ENCODE assay signal across 1 cellular context in the genomic region with DNA sequence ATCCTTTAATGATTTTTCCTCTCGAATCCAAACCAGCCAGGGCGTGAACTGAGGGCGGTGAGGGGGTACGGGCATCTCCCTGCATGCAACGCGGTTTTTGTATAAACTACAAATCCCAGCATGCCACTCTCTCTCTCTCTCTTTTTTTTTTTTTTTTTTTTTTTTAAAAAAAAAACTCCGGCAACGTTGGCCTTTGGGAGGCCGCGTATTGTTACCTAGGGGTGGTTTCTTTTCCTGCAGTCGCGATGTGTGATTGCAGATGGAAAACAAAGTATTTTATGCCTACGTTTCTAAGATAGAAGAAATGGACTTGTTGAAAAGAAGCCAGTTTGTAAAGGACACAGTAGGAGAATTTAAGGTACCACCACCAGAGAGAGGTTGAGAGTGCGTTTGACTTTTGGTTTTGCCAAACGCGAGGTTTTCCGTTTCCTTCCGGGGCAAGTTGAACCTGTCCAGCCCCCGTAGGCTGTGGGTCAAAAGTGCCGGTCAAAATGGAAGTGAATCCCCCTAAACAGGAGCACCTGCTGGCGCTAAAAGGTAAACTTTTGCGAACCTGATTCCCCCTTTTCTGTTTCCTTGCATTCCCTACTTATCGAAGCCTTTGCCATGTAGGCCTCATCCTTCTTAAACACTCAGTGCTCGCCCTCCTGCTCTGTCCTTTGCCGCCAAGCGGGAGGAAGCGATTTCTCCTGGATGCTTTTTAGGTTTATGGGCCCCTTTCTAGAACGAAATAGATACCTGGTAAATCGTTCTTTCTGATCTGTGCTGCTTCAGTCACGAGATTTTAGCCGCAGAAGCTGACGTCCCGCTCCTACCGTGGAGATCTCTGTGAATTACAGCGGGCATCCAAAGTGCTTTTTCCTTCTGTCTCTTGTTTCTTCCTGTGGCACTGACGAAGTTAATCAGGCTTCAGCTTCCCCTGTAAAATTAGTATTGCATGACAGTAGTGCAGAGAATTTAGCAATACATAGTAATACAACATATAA.
A peak's percentile ranks its signal among the peaks of the same experiment; 100 is the strongest.
TF ChIP-seq lines count a peak whose summit lies in the region.

A gene with protein sequence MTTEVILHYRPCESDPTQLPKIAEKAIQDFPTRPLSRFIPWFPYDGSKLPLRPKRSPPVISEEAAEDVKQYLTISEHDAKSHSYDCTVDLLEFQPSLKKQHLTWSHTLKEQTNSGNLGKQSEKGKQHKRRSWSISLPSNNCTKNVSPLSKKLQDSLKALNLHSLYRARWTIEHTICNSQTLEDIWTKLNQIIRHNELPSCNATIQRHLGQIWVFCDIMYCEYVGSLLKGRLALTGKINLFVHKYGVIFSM (plus strand): TSS at position 458 of the 986 bp plus-strand sequence. CDS start 4,561 bp downstream, outside the sequence.
A gene with protein sequence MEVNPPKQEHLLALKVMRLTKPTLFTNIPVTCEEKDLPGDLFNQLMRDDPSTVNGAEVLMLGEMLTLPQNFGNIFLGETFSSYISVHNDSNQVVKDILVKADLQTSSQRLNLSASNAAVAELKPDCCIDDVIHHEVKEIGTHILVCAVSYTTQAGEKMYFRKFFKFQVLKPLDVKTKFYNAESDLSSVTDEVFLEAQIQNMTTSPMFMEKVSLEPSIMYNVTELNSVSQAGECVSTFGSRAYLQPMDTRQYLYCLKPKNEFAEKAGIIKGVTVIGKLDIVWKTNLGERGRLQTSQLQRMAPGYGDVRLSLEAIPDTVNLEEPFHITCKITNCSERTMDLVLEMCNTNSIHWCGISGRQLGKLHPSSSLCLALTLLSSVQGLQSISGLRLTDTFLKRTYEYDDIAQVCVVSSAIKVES (plus strand): TSS at position 458 of the 986 bp plus-strand sequence. CDS start 34 bp downstream, at position 492.

TF ChIP-seq in K562, 482 proteins besides CTCF, POLR2A, EP300 and RAD21 (continued from another document and continues in another):
- TF ChIP-seq, protein P1, sequence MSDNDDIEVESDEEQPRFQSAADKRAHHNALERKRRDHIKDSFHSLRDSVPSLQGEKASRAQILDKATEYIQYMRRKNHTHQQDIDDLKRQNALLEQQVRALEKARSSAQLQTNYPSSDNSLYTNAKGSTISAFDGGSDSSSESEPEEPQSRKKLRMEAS (CRISPR knock-in tag; IDR thresholded peaks at IDR 0.05), result no peak
- TF ChIP-seq ZNF780A (CRISPR knock-in tag; IDR thresholded peaks at IDR 0.05) (no peak), PCBP2 (IDR thresholded peaks at IDR 0.05; ENCODE audit: low read depth, low read length, poor library complexity, severe bottlenecking) (no peak), MCM3 (IDR thresholded peaks at IDR 0.05) (no peak), RFX7 (CRISPR knock-in tag; IDR thresholded peaks at IDR 0.05) (no peak), SRSF3 (IDR thresholded peaks at IDR 0.05; ENCODE audit: insufficient read depth, low read length) (no peak), RAD51 (IDR thresholded peaks at IDR 0.05; ENCODE audit: borderline replicate concordance, low read depth) (no peak), RB1 (IDR thresholded peaks at IDR 0.05; ENCODE audit: low read depth) (peak; percentile 32; the same call in 1 of the 2 replicates), ZNF699 (CRISPR knock-in tag; IDR thresholded peaks at IDR 0.05; ENCODE audit: insufficient replicate concordance) (no peak), FUS (optimal IDR thresholded peaks at IDR 0.05; ENCODE audit: low read depth, low read length) (no peak), ESRRB (CRISPR knock-in tag; IDR thresholded peaks at IDR 0.05; ENCODE audit: borderline replicate concordance) (no peak), SREBF1 (IDR thresholded peaks at IDR 0.05; ENCODE audit: borderline replicate concordance, low read depth, low read length) (0 out of 2 replicates have a peak, but pooled peaks have one; percentile 12), ZZZ3 (IDR thresholded peaks at IDR 0.05) (no peak), ZNF644 (tag; IDR thresholded peaks at IDR 0.05; ENCODE audit: low read depth) (peak; percentile 92), LARP7 (IDR thresholded peaks at IDR 0.05) (no peak), HNRNPL (IDR thresholded peaks at IDR 0.05; ENCODE audit: low read depth, low read length) (no peak), KLF10 (CRISPR knock-in tag; IDR thresholded peaks at IDR 0.05) (no peak), TCF7L2 (IDR thresholded peaks at IDR 0.05; ENCODE audit: low read depth, low read length) (no peak), LCOR (CRISPR knock-in tag; IDR thresholded peaks at IDR 0.05) (no peak; the same call in 1 of the 2 replicates), KAT2B (IDR thresholded peaks at IDR 0.05; ENCODE audit: low read depth, low read length) (no peak), ETV6 (IDR thresholded peaks at IDR 0.05; ENCODE audit: borderline replicate concordance in 1 of 2, low read depth in 2 of 2, low read length in 1 of 2) (no peak), ETV6 (CRISPR knock-in tag; IDR thresholded peaks at IDR 0.05; ENCODE audit: borderline replicate concordance) (no peak), GATAD2B (IDR thresholded peaks at IDR 0.05; ENCODE audit: borderline replicate concordance) (no peak), KAT7 (CRISPR knock-in tag; IDR thresholded peaks at IDR 0.05; ENCODE audit: borderline replicate concordance) (peak; percentile 48; the same call in 1 of the 2 replicates), ZNF551 (CRISPR knock-in tag; IDR thresholded peaks at IDR 0.05) (no peak), CREB1 (IDR thresholded peaks at IDR 0.05) (no peak), CREB1 (CRISPR knock-in tag; IDR thresholded peaks at IDR 0.05) (no peak), ZKSCAN8 (CRISPR knock-in tag; IDR thresholded peaks at IDR 0.05) (peak; percentile 67; the same call in 1 of the 2 replicates), ZC3H4 (CRISPR knock-in tag; IDR thresholded peaks at IDR 0.05; ENCODE audit: borderline replicate concordance) (no peak), CHD2 (IDR thresholded peaks at IDR 0.05; ENCODE audit: low read depth, low read length) (no peak), GABPA (tag; conservative IDR thresholded peaks at IDR 0.05; ENCODE audit: low read depth) (peak; percentile 97), NR2C2 (CRISPR knock-in tag; IDR thresholded peaks at IDR 0.05) (peak; percentile 98), NR2C2 (tag; IDR thresholded peaks at IDR 0.05) (peak; percentile 100), HSF4 (CRISPR knock-in tag; IDR thresholded peaks at IDR 0.05; ENCODE audit: borderline replicate concordance) (no peak), SNIP1 (IDR thresholded peaks at IDR 0.05; ENCODE audit: low read depth) (no peak), TSC22D4 (tag; IDR thresholded peaks at IDR 0.05) (no peak), TAF15 (IDR thresholded peaks at IDR 0.05; ENCODE audit: low read depth, low read length) (no peak), SREBF2 (CRISPR knock-in tag; IDR thresholded peaks at IDR 0.05) (no peak), NR4A1 (CRISPR knock-in tag; IDR thresholded peaks at IDR 0.05) (no peak), NR4A1 (tag; IDR thresholded peaks at IDR 0.05) (no peak), MAFK (IDR thresholded peaks at IDR 0.05; ENCODE audit: low read length) (no peak), BCL6 (CRISPR knock-in tag; IDR thresholded peaks at IDR 0.05) (no peak), TFAM (CRISPR knock-in tag; conservative IDR thresholded peaks at IDR 0.05) (no peak), CBX5 (IDR thresholded peaks at IDR 0.05; ENCODE audit: borderline replicate concordance, low read depth) (no peak), PHF20 (IDR thresholded peaks at IDR 0.05; ENCODE audit: partially characterized antibody) (peak; percentile 92), HDAC8 (tag; IDR thresholded peaks at IDR 0.05) (no peak), PRMT5 (CRISPR knock-in tag; IDR thresholded peaks at IDR 0.05) (no peak), ZNF583 (CRISPR knock-in tag; IDR thresholded peaks at IDR 0.05) (no peak), RBM14 (IDR thresholded peaks at IDR 0.05; ENCODE audit: borderline replicate concordance, insufficient read depth, low read depth, low read length) (no peak), MBD2 (IDR thresholded peaks at IDR 0.05; ENCODE audit: borderline replicate concordance, low read depth) (peak; percentile 39; the same call in 1 of the 2 replicates)
- TF ChIP-seq, protein P2, sequence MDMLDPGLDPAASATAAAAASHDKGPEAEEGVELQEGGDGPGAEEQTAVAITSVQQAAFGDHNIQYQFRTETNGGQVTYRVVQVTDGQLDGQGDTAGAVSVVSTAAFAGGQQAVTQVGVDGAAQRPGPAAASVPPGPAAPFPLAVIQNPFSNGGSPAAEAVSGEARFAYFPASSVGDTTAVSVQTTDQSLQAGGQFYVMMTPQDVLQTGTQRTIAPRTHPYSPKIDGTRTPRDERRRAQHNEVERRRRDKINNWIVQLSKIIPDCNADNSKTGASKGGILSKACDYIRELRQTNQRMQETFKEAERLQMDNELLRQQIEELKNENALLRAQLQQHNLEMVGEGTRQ (CRISPR knock-in tag; IDR thresholded peaks at IDR 0.05), result no peak
- TF ChIP-seq, protein P3, sequence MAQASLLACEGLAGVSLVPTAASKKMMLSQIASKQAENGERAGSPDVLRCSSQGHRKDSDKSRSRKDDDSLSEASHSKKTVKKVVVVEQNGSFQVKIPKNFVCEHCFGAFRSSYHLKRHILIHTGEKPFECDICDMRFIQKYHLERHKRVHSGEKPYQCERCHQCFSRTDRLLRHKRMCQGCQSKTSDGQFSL (CRISPR knock-in tag; IDR thresholded peaks at IDR 0.05), result no peak
- TF ChIP-seq, protein P3 (tag; IDR thresholded peaks at IDR 0.05), result no peak; a peak in 1 of 4 replicates
- TF ChIP-seq, protein P4, sequence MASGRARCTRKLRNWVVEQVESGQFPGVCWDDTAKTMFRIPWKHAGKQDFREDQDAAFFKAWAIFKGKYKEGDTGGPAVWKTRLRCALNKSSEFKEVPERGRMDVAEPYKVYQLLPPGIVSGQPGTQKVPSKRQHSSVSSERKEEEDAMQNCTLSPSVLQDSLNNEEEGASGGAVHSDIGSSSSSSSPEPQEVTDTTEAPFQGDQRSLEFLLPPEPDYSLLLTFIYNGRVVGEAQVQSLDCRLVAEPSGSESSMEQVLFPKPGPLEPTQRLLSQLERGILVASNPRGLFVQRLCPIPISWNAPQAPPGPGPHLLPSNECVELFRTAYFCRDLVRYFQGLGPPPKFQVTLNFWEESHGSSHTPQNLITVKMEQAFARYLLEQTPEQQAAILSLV (tag; IDR thresholded peaks at IDR 0.05), result no peak
- TF ChIP-seq, protein P5, sequence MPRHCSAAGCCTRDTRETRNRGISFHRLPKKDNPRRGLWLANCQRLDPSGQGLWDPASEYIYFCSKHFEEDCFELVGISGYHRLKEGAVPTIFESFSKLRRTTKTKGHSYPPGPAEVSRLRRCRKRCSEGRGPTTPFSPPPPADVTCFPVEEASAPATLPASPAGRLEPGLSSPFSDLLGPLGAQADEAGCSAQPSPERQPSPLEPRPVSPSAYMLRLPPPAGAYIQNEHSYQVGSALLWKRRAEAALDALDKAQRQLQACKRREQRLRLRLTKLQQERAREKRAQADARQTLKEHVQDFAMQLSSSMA (CRISPR knock-in tag; IDR thresholded peaks at IDR 0.05), result no peak
- TF ChIP-seq, protein P6, sequence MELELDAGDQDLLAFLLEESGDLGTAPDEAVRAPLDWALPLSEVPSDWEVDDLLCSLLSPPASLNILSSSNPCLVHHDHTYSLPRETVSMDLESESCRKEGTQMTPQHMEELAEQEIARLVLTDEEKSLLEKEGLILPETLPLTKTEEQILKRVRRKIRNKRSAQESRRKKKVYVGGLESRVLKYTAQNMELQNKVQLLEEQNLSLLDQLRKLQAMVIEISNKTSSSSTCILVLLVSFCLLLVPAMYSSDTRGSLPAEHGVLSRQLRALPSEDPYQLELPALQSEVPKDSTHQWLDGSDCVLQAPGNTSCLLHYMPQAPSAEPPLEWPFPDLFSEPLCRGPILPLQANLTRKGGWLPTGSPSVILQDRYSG (tag; conservative IDR thresholded peaks at IDR 0.05; ENCODE audit: low read depth), result peak; percentile 59; the same call in 1 of the 2 replicates
- TF ChIP-seq, protein P7, sequence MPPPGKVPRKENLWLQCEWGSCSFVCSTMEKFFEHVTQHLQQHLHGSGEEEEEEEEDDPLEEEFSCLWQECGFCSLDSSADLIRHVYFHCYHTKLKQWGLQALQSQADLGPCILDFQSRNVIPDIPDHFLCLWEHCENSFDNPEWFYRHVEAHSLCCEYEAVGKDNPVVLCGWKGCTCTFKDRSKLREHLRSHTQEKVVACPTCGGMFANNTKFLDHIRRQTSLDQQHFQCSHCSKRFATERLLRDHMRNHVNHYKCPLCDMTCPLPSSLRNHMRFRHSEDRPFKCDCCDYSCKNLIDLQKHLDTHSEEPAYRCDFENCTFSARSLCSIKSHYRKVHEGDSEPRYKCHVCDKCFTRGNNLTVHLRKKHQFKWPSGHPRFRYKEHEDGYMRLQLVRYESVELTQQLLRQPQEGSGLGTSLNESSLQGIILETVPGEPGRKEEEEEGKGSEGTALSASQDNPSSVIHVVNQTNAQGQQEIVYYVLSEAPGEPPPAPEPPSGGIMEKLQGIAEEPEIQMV (tag; conservative IDR thresholded peaks at IDR 0.05; ENCODE audit: low read depth), result no peak
- TF ChIP-seq, protein P8, sequence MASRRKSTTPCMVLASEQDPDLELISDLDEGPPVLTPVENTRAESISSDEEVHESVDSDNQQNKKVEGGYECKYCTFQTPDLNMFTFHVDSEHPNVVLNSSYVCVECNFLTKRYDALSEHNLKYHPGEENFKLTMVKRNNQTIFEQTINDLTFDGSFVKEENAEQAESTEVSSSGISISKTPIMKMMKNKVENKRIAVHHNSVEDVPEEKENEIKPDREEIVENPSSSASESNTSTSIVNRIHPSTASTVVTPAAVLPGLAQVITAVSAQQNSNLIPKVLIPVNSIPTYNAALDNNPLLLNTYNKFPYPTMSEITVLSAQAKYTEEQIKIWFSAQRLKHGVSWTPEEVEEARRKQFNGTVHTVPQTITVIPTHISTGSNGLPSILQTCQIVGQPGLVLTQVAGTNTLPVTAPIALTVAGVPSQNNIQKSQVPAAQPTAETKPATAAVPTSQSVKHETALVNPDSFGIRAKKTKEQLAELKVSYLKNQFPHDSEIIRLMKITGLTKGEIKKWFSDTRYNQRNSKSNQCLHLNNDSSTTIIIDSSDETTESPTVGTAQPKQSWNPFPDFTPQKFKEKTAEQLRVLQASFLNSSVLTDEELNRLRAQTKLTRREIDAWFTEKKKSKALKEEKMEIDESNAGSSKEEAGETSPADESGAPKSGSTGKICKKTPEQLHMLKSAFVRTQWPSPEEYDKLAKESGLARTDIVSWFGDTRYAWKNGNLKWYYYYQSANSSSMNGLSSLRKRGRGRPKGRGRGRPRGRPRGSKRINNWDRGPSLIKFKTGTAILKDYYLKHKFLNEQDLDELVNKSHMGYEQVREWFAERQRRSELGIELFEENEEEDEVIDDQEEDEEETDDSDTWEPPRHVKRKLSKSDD (conservative IDR thresholded peaks at IDR 0.05; ENCODE audit: low read length), result no peak
- TF ChIP-seq, protein P9, sequence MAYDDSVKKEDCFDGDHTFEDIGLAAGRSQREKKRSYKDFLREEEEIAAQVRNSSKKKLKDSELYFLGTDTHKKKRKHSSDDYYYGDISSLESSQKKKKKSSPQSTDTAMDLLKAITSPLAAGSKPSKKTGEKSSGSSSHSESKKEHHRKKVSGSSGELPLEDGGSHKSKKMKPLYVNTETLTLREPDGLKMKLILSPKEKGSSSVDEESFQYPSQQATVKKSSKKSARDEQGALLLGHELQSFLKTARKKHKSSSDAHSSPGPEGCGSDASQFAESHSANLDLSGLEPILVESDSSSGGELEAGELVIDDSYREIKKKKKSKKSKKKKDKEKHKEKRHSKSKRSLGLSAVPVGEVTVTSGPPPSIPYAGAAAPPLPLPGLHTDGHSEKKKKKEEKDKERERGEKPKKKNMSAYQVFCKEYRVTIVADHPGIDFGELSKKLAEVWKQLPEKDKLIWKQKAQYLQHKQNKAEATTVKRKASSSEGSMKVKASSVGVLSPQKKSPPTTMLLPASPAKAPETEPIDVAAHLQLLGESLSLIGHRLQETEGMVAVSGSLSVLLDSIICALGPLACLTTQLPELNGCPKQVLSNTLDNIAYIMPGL (CRISPR knock-in tag; IDR thresholded peaks at IDR 0.05), result no peak
